Comparison of ENCODE assay signal across 8 cellular contexts in genomic region chr17:74779948-74780400, GRCh38.
A peak's percentile ranks its signal among the peaks of the same experiment; 100 is the strongest.
DNase-seq lines count a peak whose midpoint lies in the region; ATAC-seq and TF ChIP-seq lines count a peak whose summit lies in the region.

No MANE protein-coding gene starts in this region.

- ATAC-seq in GM19395 (IDR thresholded peaks at IDR 0.05; ENCODE audit: unreplicated experiment) = peak; percentile 70

- DNase-seq in activated T-helper 1 cell treated with anti-CD3 and anti-CD28 coated beads, Interleukin-2, amount 50 U/mL, for 16 hours (ENCODE audit: low read depth in 1 of 2, low spot score in 1 of 2) = peak; percentile 38 to 41
- peak; percentile 56 for DNase-seq in midbrain (lab: John Stamatoyannopoulos, UW)
- no peak for DNase-seq in foreskin melanocyte
- DNase-seq in SHP77 (lab: John Stamatoyannopoulos, UW) = no peak
- no peak for DNase-seq in HK-2 (ENCODE audit: unreplicated experiment)
- DNase-seq in LoVo (ENCODE audit: low spot score) = no peak

- H3K36me3 ChIP-seq in Loucy (ENCODE audit: insufficient read depth, low read length) = no peaks in the 10 kb centered on the region

- H3K27me3 ChIP-seq in Loucy (ENCODE audit: insufficient read depth, low read length, poor library complexity, severe bottlenecking) = no peaks in the 10 kb centered on the region

- H3K9me3 ChIP-seq in Loucy (ENCODE audit: insufficient read depth, low read depth, low read length) = no peaks in the 10 kb centered on the region

- no peak for TF ChIP-seq CTCF in Loucy (conservative IDR thresholded peaks at IDR 0.05; ENCODE audit: low read length)

- peaks cover 43% of the 10 kb centered on the region for H3K79me2 ChIP-seq in Loucy (ENCODE audit: insufficient read depth, low read length)

- H3K4me2 ChIP-seq in Loucy (ENCODE audit: low read depth, low read length, poor library complexity, severe bottlenecking) = peak overlapping the region; percentile 54

- peak overlapping the region; percentile 57 for H3K9ac ChIP-seq in Loucy (ENCODE audit: low read depth, low read length, poor library complexity, severe bottlenecking)

- peaks cover 56% of the 10 kb centered on the region for H3K4me1 ChIP-seq in Loucy (ENCODE audit: insufficient read depth, low read length, poor library complexity, severe bottlenecking)

- peaks cover 8% of the 10 kb centered on the region for H4K20me1 ChIP-seq in Loucy (ENCODE audit: insufficient read depth, low read length, poor library complexity, severe bottlenecking)

- H3F3A ChIP-seq in Loucy (ENCODE audit: low read depth) = no peaks in the 10 kb centered on the region

- H3K9me2 ChIP-seq in Loucy (replicated peaks; ENCODE audit: low read depth, low read length) = no peaks in the 10 kb centered on the region

- no peak overlapping the region for H2AFZ ChIP-seq in Loucy (ENCODE audit: low read length)

- H3K4me3 ChIP-seq in Loucy (ENCODE audit: low read length, poor library complexity, severe bottlenecking) = no peak overlapping the region

Comparison
In these comparisons a context has a peak if more than half of its experiments do, and no peak if none do; other contexts are left out.
1. DNase-seq: peak in activated T-helper 1 cell treated with anti-CD3 and anti-CD28 coated beads, Interleukin-2, amount 50 U/mL, for 16 hours (2 of 2) and midbrain (single experiment); none in foreskin melanocyte (single experiment), SHP77 (0 of 2), HK-2 (single experiment) and LoVo (single experiment).